ENCODE assay signal across 15 cellular contexts in the genomic region with DNA sequence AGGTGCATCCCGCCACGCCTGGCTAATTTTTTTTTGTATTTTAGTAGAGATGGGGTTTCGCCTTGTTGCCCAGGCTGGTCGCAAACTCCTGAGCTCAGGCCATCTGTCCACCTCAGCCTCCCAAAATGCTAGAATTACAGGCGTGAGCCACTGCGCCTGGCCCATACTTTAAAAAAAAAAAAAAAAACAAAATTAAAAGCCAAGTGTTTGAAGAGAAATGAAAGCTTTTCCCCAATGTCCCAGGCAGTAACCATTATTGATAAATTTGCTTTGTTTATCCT. TPM values are rescaled to one million over a fixed set of nuclear protein-coding genes. Genes with fewer than 3 reads are reported as not detected.
A peak's percentile ranks its signal among the peaks of the same experiment; 100 is the strongest.
DNase-seq lines count a peak whose midpoint lies in the region; ATAC-seq, FAIRE-seq and TF ChIP-seq lines count a peak whose summit lies in the region.
"Had no signal": no experiment of that assay in that cellular context is flagged by ENCODE, and none has a peak within 500 bp of the region (broad histone marks: within the 10 kb centered on the region; RNA-seq: fewer than 3 reads in every experiment).

No MANE protein-coding gene starts in this region.

- peaks cover 32% of the 10 kb centered on the region for H3K36me3 Mint-ChIP-seq in brain
- H3K36me3 Mint-ChIP-seq in T-helper 2 cell treated with Interferon-gamma antibody and Interleukin-4, amounts not matched to agents 5 μg/mL and 100 μg/mL, for 36 hours (ENCODE audit: low read depth), result peaks cover 25% of the 10 kb centered on the region

- H3K4me3 ChIP-seq in heart left ventricle (peak overlapping the region in 3 of 12 donors; percentile 22 to 31 (median 27)), lung (no peak overlapping the region), transverse colon (no peak overlapping the region)
- H3K4me3 ChIP-seq: ovary, SJSA1, uterus had no signal

- H3K27ac Mint-ChIP-seq in brain, result peak overlapping the region in 1 of 5 experiments; percentile 97
- H3K27ac Mint-ChIP-seq in T-helper 2 cell treated with Interferon-gamma antibody and Interleukin-4, amounts not matched to agents 5 μg/mL and 100 μg/mL, for 36 hours, result no peak overlapping the region

- H3K36me3 ChIP-seq in heart left ventricle, result no peaks in the 10 kb centered on the region
- no peaks in the 10 kb centered on the region for H3K36me3 ChIP-seq in lung (ENCODE audit: control insufficient read depth in 2 of 2, insufficient read depth in 2 of 2, low read length in 2 of 2)
- no peaks in the 10 kb centered on the region for H3K36me3 ChIP-seq in transverse colon
- H3K36me3 ChIP-seq: ovary, uterus had no signal

- TF ChIP-seq EP300 in transverse colon (IDR thresholded peaks at IDR 0.05; ENCODE audit: low read depth), result no peak

- TF ChIP-seq CTCF in heart left ventricle (IDR thresholded peaks at IDR 0.05) (no peak), brain (conservative IDR thresholded peaks at IDR 0.05) (no peak), lung (IDR thresholded peaks at IDR 0.05; ENCODE audit: control extremely low read depth, extremely low read depth) (no peak), transverse colon (IDR thresholded peaks at IDR 0.05) (no peak), D721Med (IDR thresholded peaks at IDR 0.05; ENCODE audit: insufficient read depth, missing control alignments) (no peak)

- H3K4me1 ChIP-seq in heart left ventricle (peaks cover 28 to 100% (median 97%) of the 10 kb centered on the region in 12 donors), lung (ENCODE audit: control insufficient read depth in 2 of 2, insufficient read depth in 2 of 2, low read length in 2 of 2) (peaks cover 51 to 62% of the 10 kb centered on the region in 2 donors), transverse colon (peaks cover 51 to 95% (median 77%) of the 10 kb centered on the region in 4 donors)

- H3K27me3 Mint-ChIP-seq in brain, result no peaks in the 10 kb centered on the region
- no peaks in the 10 kb centered on the region for H3K27me3 Mint-ChIP-seq in T-helper 2 cell treated with Interferon-gamma antibody and Interleukin-4, amounts not matched to agents 5 μg/mL and 100 μg/mL, for 36 hours (ENCODE audit: low read depth)
- H3K27me3 Mint-ChIP-seq: CD8-positive, alpha-beta memory T cell had no signal

- H3K4me3 Mint-ChIP-seq in brain, result peak overlapping the region in 3 of 5 experiments; percentile 60 to 72 (median 71)
- H3K4me3 Mint-ChIP-seq in T-helper 2 cell treated with Interferon-gamma antibody and Interleukin-4, amounts not matched to agents 5 μg/mL and 100 μg/mL, for 36 hours, result no peak overlapping the region

- no peaks in the 10 kb centered on the region for H3K27me3 ChIP-seq in heart left ventricle
- H3K27me3 ChIP-seq in lung (ENCODE audit: control insufficient read depth, insufficient read depth), result no peaks in the 10 kb centered on the region
- no peaks in the 10 kb centered on the region for H3K27me3 ChIP-seq in transverse colon
- H3K27me3 ChIP-seq: ovary, SJSA1, uterus had no signal

- TF ChIP-seq POLR2A in heart left ventricle (IDR thresholded peaks at IDR 0.05) (no peak), transverse colon (IDR thresholded peaks at IDR 0.05) (no peak)

- H3K9me3 Mint-ChIP-seq in brain, result no peaks in the 10 kb centered on the region
- H3K9me3 Mint-ChIP-seq in T-helper 2 cell treated with Interferon-gamma antibody and Interleukin-4, amounts not matched to agents 5 μg/mL and 100 μg/mL, for 36 hours, result no peaks in the 10 kb centered on the region
- H3K9me3 Mint-ChIP-seq: CD8-positive, alpha-beta memory T cell had no signal

- peaks cover 100% of the 10 kb centered on the region for H3K4me1 Mint-ChIP-seq in brain
- H3K4me1 Mint-ChIP-seq in T-helper 2 cell treated with Interferon-gamma antibody and Interleukin-4, amounts not matched to agents 5 μg/mL and 100 μg/mL, for 36 hours (ENCODE audit: low read depth), result peaks cover 74% of the 10 kb centered on the region

- H3K27ac ChIP-seq in heart left ventricle (peak overlapping the region in 11 of 12 donors; percentile 71 to 89 (median 83)), lung (ENCODE audit: low read depth in 1 of 2, low read length in 1 of 2) (peak overlapping the region; percentile 14 to 59), transverse colon (peak overlapping the region; percentile 80 to 99 (median 82))
- H3K27ac ChIP-seq: SJSA1 had no signal

- intact Hi-C loops in heart left ventricle (cut with DNase I) (loop anchor here in 1 of 10 donors (10.0 kb wide), 1 partner anchor 71 kb away; no protein-coding TSS in a partner anchor), Right ventricle myocardium inferior (cut with DNase I) (no loop called here), transverse colon (cut with DNase I; ENCODE audit: low total_unique reads) (no loop called here)

- no peaks in the 10 kb centered on the region for H3K9me3 ChIP-seq in heart left ventricle
- no peaks in the 10 kb centered on the region for H3K9me3 ChIP-seq in lung (ENCODE audit: control insufficient read depth in 2 of 2, insufficient read depth in 1 of 2, low read length in 1 of 2)
- no peaks in the 10 kb centered on the region for H3K9me3 ChIP-seq in transverse colon
- H3K9me3 ChIP-seq: ovary, SJSA1, uterus had no signal

- DNase-seq in heart left ventricle, result no peak
- DNase-seq in Right ventricle myocardium inferior (ENCODE audit: missing footprints), result no peak
- DNase-seq in lung (ENCODE audit: low spot score), result no peak
- no peak for DNase-seq in transverse colon
- DNase-seq in T-helper 2 cell treated with Interferon-gamma antibody and Interleukin-4, amounts not matched to agents 5 μg/mL and 100 μg/mL, for 36 hours (ENCODE audit: low spot score), result no peak
- DNase-seq in D721Med (ENCODE audit: insufficient read length, low spot score), result no peak
- DNase-seq in NCI-H187 (lab: John Stamatoyannopoulos, UW), result no peak
- DNase-seq: activated CD4-positive, alpha-beta T cell treated with anti-CD3 and anti-CD28 coated beads for 48 hours; activated naive CD4-positive, alpha-beta T cell treated with Interleukin-2 at 50 U/mL for 16 hours; CD8-positive, alpha-beta memory T cell; stimulated activated naive CD4-positive, alpha-beta T cell had no signal

- in situ Hi-C loops in transverse colon (cut with MboI; ENCODE audit: low pct_ligation_motif_present in 1 of 4, low pct_unique_long_range_greater_than_20kb in 1 of 4, low sequenced_read_pairs in 3 of 4), result no loop called here

- 90 to 95% (median 91%) methylated on average over 6 of the region's 6 CpGs for WGBS in heart left ventricle, 4 donors
- WGBS in lung, 2 donors, result 90 to 96% methylated on average over 6 of the region's 6 CpGs
- WGBS in transverse colon (ENCODE audit: low coverage in 1 of 2), 2 donors, result 90% methylated on average over 6 of the region's 6 CpGs; no CpG with 5 or more reads in 1 of the 2 donors

- ATAC-seq in heart left ventricle (no peak), Right ventricle myocardium inferior (no peak), lung (ENCODE audit: insufficient read depth, low FRiP score) (no peak)

- FAIRE-seq in D721Med (lab: Jason Lieb, UNC), result no peak

RNA-seq across cellular contexts. Expression of gene PRRC2B, which starts 9.5 kb away (rescaled TPM):
- total RNA-seq in heart left ventricle (100 to 1,000 TPM in 8 of 9 donors, 10 to 100 TPM in 1; 88.2 to 193 (median 126) TPM), Right ventricle myocardium inferior (142 TPM), lung (100 to 1,000 TPM; 124 to 171 TPM), transverse colon (100 to 1,000 TPM in 2 of 4 donors, 10 to 100 TPM in 2; 73.7 to 171 (median 98.9) TPM)
- polyA plus RNA-seq in heart left ventricle (10 to 100 TPM; 59.9 to 71.2 TPM), brain (ENCODE audit: insufficient read depth, low read depth, low replicate concordance) (264 TPM), lung (10 to 100 TPM; 39.4 to 59.0 TPM)
